1 cellular context compared by ENCODE assay signal in genomic region chr10:77220150-77220549, GRCh38.
TF ChIP-seq lines count a peak whose summit lies in the region.

No MANE protein-coding gene starts in this region.

TF ChIP-seq in H1, 55 proteins besides CTCF, POLR2A, EP300 and RAD21:
- TF ChIP-seq TEAD4 (IDR thresholded peaks at IDR 0.05; ENCODE audit: low read depth, low read length) (no peak), MAX (IDR thresholded peaks at IDR 0.05) (0 out of 2 replicates have a peak, but pooled peaks have one; percentile 27), SP4 (IDR thresholded peaks at IDR 0.05; ENCODE audit: low read length) (no peak), SP2 (IDR thresholded peaks at IDR 0.05; ENCODE audit: low read length) (no peak), ZNF274 (IDR thresholded peaks at IDR 0.05; ENCODE audit: borderline replicate concordance, extremely low read depth, low read length) (no peak), ASH2L (IDR thresholded peaks at IDR 0.05; ENCODE audit: low read length) (no peak)
